1 cellular context compared by ENCODE assay signal in the genomic region with DNA sequence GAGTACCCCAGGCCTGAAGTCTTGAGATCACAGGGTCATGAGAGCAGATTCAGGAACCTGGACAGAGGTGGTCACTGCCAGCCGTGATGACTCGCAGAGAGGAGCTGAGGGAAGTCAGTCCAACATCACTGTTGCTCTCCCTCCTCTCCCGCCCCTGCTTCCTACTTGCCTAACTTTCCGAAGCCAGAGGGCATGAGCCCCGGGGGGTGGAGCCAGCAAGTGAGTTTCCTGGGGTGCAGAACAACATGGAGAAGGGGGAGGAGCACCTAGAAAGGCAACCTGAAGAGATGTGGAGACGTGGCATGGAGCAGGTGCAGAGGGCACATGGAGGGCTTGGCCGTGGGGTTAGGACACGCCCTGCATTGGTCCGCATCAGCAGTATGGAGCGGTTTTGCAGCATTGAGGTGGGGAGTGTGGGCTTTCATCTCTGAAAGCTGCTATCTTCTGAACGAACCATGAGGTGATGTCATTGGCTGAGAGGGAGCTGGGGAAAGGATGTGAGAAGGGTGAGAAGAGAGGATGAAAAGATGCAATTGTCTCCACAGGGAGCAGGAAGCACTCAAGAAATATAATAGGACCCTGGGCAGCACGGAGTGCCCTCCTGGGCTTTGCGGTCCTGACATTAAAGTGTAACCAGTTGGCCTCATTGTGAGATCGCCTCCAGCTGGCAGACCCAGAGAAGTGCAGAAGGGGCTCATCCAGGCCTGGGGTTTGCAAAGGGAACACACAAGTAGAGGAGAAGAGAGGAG.
TF ChIP-seq lines count a peak whose summit lies in the region.

No MANE protein-coding gene starts in this region.

TF ChIP-seq in GM23338, 12 proteins besides CTCF, POLR2A, EP300 and RAD21:
- TF ChIP-seq, protein P1, sequence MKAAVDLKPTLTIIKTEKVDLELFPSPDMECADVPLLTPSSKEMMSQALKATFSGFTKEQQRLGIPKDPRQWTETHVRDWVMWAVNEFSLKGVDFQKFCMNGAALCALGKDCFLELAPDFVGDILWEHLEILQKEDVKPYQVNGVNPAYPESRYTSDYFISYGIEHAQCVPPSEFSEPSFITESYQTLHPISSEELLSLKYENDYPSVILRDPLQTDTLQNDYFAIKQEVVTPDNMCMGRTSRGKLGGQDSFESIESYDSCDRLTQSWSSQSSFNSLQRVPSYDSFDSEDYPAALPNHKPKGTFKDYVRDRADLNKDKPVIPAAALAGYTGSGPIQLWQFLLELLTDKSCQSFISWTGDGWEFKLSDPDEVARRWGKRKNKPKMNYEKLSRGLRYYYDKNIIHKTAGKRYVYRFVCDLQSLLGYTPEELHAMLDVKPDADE (IDR thresholded peaks at IDR 0.05): no peak
- no peak for TF ChIP-seq NANOG (IDR thresholded peaks at IDR 0.05; ENCODE audit: borderline replicate concordance)
- no peak for TF ChIP-seq ZNF331 (CRISPR knock-in tag; IDR thresholded peaks at IDR 0.05; ENCODE audit: low read depth)
- TF ChIP-seq, protein P2, sequence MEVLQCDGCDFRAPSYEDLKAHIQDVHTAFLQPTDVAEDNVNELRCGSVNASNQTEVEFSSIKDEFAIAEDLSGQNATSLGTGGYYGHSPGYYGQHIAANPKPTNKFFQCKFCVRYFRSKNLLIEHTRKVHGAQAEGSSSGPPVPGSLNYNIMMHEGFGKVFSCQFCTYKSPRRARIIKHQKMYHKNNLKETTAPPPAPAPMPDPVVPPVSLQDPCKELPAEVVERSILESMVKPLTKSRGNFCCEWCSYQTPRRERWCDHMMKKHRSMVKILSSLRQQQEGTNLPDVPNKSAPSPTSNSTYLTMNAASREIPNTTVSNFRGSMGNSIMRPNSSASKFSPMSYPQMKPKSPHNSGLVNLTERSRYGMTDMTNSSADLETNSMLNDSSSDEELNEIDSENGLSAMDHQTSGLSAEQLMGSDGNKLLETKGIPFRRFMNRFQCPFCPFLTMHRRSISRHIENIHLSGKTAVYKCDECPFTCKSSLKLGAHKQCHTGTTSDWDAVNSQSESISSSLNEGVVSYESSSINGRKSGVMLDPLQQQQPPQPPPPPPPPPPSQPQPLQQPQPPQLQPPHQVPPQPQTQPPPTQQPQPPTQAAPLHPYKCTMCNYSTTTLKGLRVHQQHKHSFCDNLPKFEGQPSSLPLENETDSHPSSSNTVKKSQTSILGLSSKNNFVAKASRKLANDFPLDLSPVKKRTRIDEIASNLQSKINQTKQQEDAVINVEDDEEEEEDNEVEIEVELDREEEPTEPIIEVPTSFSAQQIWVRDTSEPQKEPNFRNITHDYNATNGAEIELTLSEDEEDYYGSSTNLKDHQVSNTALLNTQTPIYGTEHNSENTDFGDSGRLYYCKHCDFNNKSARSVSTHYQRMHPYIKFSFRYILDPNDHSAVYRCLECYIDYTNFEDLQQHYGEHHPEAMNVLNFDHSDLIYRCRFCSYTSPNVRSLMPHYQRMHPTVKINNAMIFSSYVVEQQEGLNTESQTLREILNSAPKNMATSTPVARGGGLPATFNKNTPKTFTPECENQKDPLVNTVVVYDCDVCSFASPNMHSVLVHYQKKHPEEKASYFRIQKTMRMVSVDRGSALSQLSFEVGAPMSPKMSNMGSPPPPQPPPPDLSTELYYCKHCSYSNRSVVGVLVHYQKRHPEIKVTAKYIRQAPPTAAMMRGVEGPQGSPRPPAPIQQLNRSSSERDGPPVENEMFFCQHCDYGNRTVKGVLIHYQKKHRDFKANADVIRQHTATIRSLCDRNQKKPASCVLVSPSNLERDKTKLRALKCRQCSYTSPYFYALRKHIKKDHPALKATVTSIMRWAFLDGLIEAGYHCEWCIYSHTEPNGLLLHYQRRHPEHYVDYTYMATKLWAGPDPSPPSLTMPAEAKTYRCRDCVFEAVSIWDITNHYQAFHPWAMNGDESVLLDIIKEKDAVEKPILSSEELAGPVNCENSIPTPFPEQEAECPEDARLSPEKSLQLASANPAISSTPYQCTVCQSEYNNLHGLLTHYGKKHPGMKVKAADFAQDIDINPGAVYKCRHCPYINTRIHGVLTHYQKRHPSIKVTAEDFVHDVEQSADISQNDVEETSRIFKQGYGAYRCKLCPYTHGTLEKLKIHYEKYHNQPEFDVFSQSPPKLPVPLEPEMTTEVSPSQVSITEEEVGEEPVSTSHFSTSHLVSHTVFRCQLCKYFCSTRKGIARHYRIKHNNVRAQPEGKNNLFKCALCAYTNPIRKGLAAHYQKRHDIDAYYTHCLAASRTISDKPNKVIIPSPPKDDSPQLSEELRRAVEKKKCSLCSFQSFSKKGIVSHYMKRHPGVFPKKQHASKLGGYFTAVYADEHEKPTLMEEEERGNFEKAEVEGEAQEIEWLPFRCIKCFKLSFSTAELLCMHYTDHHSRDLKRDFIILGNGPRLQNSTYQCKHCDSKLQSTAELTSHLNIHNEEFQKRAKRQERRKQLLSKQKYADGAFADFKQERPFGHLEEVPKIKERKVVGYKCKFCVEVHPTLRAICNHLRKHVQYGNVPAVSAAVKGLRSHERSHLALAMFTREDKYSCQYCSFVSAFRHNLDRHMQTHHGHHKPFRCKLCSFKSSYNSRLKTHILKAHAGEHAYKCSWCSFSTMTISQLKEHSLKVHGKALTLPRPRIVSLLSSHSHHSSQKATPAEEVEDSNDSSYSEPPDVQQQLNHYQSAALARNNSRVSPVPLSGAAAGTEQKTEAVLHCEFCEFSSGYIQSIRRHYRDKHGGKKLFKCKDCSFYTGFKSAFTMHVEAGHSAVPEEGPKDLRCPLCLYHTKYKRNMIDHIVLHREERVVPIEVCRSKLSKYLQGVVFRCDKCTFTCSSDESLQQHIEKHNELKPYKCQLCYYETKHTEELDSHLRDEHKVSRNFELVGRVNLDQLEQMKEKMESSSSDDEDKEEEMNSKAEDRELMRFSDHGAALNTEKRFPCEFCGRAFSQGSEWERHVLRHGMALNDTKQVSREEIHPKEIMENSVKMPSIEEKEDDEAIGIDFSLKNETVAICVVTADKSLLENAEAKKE (CRISPR knock-in tag; IDR thresholded peaks at IDR 0.05): no peak
- TF ChIP-seq EZH2phosphoT487 (IDR thresholded peaks at IDR 0.05; ENCODE audit: unreplicated experiment): no peak
- TF ChIP-seq ZNF114 (CRISPR knock-in tag; IDR thresholded peaks at IDR 0.05): no peak
- TF ChIP-seq, protein P3, sequence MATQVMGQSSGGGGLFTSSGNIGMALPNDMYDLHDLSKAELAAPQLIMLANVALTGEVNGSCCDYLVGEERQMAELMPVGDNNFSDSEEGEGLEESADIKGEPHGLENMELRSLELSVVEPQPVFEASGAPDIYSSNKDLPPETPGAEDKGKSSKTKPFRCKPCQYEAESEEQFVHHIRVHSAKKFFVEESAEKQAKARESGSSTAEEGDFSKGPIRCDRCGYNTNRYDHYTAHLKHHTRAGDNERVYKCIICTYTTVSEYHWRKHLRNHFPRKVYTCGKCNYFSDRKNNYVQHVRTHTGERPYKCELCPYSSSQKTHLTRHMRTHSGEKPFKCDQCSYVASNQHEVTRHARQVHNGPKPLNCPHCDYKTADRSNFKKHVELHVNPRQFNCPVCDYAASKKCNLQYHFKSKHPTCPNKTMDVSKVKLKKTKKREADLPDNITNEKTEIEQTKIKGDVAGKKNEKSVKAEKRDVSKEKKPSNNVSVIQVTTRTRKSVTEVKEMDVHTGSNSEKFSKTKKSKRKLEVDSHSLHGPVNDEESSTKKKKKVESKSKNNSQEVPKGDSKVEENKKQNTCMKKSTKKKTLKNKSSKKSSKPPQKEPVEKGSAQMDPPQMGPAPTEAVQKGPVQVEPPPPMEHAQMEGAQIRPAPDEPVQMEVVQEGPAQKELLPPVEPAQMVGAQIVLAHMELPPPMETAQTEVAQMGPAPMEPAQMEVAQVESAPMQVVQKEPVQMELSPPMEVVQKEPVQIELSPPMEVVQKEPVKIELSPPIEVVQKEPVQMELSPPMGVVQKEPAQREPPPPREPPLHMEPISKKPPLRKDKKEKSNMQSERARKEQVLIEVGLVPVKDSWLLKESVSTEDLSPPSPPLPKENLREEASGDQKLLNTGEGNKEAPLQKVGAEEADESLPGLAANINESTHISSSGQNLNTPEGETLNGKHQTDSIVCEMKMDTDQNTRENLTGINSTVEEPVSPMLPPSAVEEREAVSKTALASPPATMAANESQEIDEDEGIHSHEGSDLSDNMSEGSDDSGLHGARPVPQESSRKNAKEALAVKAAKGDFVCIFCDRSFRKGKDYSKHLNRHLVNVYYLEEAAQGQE (IDR thresholded peaks at IDR 0.05; ENCODE audit: unreplicated experiment): no peak
- TF ChIP-seq CREB1 (CRISPR knock-in tag; IDR thresholded peaks at IDR 0.05; ENCODE audit: low read depth): 0 out of 2 replicates have a peak, but pooled peaks have one; percentile 13
- no peak for TF ChIP-seq EZH2 (IDR thresholded peaks at IDR 0.05; ENCODE audit: low read depth, unreplicated experiment)
TF ChIP-seq in GM23338: peak in this region for 1.
